ENCODE assay signal across 1 cellular context in the genomic region with DNA sequence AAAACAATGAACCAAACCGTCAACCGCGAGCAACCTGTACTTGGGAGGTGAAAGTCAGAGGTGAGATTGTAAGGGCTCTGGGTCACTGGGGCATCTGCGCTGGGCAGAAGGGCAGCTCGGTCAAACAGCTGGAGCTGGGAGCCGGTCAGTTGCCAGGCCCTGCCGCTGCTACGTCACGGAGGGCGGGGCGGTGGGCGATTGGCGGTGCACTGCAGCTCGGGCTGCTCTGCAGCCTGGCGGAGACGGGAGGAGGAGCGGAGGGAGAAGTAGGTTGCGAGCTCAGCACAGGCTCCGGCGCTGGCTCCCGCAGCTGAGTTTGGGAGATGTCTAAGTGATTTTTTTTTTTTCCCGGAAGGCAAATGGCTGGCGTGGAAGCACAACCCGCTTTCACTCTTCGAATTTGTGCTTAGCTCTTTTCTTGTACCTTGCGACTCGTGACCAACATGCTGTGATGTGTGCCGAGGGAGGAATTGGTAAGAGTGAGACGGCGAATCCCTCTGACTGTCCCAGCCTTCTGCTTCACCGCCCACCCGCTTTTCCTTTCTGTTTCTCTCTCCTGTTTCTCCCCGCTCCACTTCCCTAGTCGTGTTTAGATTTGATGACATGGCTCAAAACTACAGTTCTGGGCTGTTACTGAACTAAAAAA.
A peak's percentile ranks its signal among the peaks of the same experiment; 100 is the strongest.
TF ChIP-seq lines count a peak whose summit lies in the region.

A gene (plus strand): TSS at position 229 of the 646 bp plus-strand sequence. CDS start 27,266 bp downstream, outside the sequence.

TF ChIP-seq in HepG2, 621 proteins besides CTCF, POLR2A, EP300 and RAD21 (continued from another document and continues in another):
- TF ChIP-seq, protein P1, sequence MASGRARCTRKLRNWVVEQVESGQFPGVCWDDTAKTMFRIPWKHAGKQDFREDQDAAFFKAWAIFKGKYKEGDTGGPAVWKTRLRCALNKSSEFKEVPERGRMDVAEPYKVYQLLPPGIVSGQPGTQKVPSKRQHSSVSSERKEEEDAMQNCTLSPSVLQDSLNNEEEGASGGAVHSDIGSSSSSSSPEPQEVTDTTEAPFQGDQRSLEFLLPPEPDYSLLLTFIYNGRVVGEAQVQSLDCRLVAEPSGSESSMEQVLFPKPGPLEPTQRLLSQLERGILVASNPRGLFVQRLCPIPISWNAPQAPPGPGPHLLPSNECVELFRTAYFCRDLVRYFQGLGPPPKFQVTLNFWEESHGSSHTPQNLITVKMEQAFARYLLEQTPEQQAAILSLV (CRISPR knock-in tag; IDR thresholded peaks at IDR 0.05; ENCODE audit: borderline replicate concordance): peak; percentile 57; the same call in 1 of the 2 replicates
- no peak for TF ChIP-seq SMYD3 (CRISPR knock-in tag; IDR thresholded peaks at IDR 0.05)
- TF ChIP-seq, protein P2, sequence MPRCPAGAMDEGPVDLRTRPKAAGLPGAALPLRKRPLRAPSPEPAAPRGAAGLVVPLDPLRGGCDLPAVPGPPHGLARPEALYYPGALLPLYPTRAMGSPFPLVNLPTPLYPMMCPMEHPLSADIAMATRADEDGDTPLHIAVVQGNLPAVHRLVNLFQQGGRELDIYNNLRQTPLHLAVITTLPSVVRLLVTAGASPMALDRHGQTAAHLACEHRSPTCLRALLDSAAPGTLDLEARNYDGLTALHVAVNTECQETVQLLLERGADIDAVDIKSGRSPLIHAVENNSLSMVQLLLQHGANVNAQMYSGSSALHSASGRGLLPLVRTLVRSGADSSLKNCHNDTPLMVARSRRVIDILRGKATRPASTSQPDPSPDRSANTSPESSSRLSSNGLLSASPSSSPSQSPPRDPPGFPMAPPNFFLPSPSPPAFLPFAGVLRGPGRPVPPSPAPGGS (CRISPR knock-in tag; IDR thresholded peaks at IDR 0.05): no peak
- TF ChIP-seq SMAD9 (CRISPR knock-in tag; IDR thresholded peaks at IDR 0.05): no peak
- TF ChIP-seq RFX5 (IDR thresholded peaks at IDR 0.05; ENCODE audit: low read depth, low read length): peak; percentile 85
- no peak for TF ChIP-seq KDM4B (CRISPR knock-in tag; IDR thresholded peaks at IDR 0.05)
- TF ChIP-seq, protein P3, sequence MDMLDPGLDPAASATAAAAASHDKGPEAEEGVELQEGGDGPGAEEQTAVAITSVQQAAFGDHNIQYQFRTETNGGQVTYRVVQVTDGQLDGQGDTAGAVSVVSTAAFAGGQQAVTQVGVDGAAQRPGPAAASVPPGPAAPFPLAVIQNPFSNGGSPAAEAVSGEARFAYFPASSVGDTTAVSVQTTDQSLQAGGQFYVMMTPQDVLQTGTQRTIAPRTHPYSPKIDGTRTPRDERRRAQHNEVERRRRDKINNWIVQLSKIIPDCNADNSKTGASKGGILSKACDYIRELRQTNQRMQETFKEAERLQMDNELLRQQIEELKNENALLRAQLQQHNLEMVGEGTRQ (IDR thresholded peaks at IDR 0.05; ENCODE audit: low read depth, low read length): no peak
- TF ChIP-seq, protein P3 (CRISPR knock-in tag; IDR thresholded peaks at IDR 0.05; ENCODE audit: borderline replicate concordance): no peak
- peak; percentile 70; the same call in 1 of the 2 replicates for TF ChIP-seq KDM2A (CRISPR knock-in tag; IDR thresholded peaks at IDR 0.05; ENCODE audit: borderline replicate concordance, low read depth)
- no peak for TF ChIP-seq GZF1 (CRISPR knock-in tag; IDR thresholded peaks at IDR 0.05)
- TF ChIP-seq ZNF83 (CRISPR knock-in tag; IDR thresholded peaks at IDR 0.05; ENCODE audit: borderline replicate concordance): no peak
- no peak for TF ChIP-seq AKAP8 (CRISPR knock-in tag; IDR thresholded peaks at IDR 0.05)
- no peak for TF ChIP-seq TSC22D2 (CRISPR knock-in tag; IDR thresholded peaks at IDR 0.05; ENCODE audit: borderline replicate concordance)
- TF ChIP-seq MED1 (CRISPR knock-in tag; IDR thresholded peaks at IDR 0.05): peak; percentile 27; the same call in 1 of the 2 replicates
- no peak for TF ChIP-seq ZNF274 (CRISPR knock-in tag; IDR thresholded peaks at IDR 0.05)
- TF ChIP-seq ZNF138 (CRISPR knock-in tag; IDR thresholded peaks at IDR 0.05; ENCODE audit: low read depth): no peak
- TF ChIP-seq, protein P4, sequence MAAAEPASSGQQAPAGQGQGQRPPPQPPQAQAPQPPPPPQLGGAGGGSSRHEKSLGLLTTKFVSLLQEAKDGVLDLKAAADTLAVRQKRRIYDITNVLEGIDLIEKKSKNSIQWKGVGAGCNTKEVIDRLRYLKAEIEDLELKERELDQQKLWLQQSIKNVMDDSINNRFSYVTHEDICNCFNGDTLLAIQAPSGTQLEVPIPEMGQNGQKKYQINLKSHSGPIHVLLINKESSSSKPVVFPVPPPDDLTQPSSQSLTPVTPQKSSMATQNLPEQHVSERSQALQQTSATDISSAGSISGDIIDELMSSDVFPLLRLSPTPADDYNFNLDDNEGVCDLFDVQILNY (CRISPR knock-in tag; conservative IDR thresholded peaks at IDR 0.05): no peak
- peak; percentile 84 for TF ChIP-seq ATF1 (CRISPR knock-in tag; IDR thresholded peaks at IDR 0.05)
- TF ChIP-seq, protein P5, sequence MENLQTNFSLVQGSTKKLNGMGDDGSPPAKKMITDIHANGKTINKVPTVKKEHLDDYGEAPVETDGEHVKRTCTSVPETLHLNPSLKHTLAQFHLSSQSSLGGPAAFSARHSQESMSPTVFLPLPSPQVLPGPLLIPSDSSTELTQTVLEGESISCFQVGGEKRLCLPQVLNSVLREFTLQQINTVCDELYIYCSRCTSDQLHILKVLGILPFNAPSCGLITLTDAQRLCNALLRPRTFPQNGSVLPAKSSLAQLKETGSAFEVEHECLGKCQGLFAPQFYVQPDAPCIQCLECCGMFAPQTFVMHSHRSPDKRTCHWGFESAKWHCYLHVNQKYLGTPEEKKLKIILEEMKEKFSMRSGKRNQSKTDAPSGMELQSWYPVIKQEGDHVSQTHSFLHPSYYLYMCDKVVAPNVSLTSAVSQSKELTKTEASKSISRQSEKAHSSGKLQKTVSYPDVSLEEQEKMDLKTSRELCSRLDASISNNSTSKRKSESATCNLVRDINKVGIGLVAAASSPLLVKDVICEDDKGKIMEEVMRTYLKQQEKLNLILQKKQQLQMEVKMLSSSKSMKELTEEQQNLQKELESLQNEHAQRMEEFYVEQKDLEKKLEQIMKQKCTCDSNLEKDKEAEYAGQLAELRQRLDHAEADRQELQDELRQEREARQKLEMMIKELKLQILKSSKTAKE (CRISPR knock-in tag; IDR thresholded peaks at IDR 0.05; ENCODE audit: borderline replicate concordance): no peak
- TF ChIP-seq MEIS2 (CRISPR knock-in tag; IDR thresholded peaks at IDR 0.05): no peak
- TF ChIP-seq ZNF484 (CRISPR knock-in tag; IDR thresholded peaks at IDR 0.05; ENCODE audit: borderline replicate concordance, low read depth): no peak
- TF ChIP-seq ZNF605 (CRISPR knock-in tag; IDR thresholded peaks at IDR 0.05): no peak
- TF ChIP-seq MED8 (CRISPR knock-in tag; IDR thresholded peaks at IDR 0.05; ENCODE audit: insufficient replicate concordance): no peak
- TF ChIP-seq, protein P6, sequence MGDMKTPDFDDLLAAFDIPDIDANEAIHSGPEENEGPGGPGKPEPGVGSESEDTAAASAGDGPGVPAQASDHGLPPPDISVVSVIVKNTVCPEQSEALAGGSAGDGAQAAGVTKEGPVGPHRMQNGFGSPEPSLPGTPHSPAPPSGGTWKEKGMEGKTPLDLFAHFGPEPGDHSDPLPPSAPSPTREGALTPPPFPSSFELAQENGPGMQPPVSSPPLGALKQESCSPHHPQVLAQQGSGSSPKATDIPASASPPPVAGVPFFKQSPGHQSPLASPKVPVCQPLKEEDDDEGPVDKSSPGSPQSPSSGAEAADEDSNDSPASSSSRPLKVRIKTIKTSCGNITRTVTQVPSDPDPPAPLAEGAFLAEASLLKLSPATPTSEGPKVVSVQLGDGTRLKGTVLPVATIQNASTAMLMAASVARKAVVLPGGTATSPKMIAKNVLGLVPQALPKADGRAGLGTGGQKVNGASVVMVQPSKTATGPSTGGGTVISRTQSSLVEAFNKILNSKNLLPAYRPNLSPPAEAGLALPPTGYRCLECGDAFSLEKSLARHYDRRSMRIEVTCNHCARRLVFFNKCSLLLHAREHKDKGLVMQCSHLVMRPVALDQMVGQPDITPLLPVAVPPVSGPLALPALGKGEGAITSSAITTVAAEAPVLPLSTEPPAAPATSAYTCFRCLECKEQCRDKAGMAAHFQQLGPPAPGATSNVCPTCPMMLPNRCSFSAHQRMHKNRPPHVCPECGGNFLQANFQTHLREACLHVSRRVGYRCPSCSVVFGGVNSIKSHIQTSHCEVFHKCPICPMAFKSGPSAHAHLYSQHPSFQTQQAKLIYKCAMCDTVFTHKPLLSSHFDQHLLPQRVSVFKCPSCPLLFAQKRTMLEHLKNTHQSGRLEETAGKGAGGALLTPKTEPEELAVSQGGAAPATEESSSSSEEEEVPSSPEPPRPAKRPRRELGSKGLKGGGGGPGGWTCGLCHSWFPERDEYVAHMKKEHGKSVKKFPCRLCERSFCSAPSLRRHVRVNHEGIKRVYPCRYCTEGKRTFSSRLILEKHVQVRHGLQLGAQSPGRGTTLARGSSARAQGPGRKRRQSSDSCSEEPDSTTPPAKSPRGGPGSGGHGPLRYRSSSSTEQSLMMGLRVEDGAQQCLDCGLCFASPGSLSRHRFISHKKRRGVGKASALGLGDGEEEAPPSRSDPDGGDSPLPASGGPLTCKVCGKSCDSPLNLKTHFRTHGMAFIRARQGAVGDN (CRISPR knock-in tag; IDR thresholded peaks at IDR 0.05): peak; percentile 82
- peak; percentile 58; the same call in 1 of the 2 replicates for TF ChIP-seq HDAC1 (CRISPR knock-in tag; IDR thresholded peaks at IDR 0.05)
- no peak for TF ChIP-seq NFYB (CRISPR knock-in tag; IDR thresholded peaks at IDR 0.05)
- no peak for TF ChIP-seq SNAI1 (CRISPR knock-in tag; IDR thresholded peaks at IDR 0.05; ENCODE audit: borderline replicate concordance)
- TF ChIP-seq HOXA7 (CRISPR knock-in tag; IDR thresholded peaks at IDR 0.05): no peak
- no peak for TF ChIP-seq GTF3A (CRISPR knock-in tag; conservative IDR thresholded peaks at IDR 0.05)
- TF ChIP-seq, protein P7, sequence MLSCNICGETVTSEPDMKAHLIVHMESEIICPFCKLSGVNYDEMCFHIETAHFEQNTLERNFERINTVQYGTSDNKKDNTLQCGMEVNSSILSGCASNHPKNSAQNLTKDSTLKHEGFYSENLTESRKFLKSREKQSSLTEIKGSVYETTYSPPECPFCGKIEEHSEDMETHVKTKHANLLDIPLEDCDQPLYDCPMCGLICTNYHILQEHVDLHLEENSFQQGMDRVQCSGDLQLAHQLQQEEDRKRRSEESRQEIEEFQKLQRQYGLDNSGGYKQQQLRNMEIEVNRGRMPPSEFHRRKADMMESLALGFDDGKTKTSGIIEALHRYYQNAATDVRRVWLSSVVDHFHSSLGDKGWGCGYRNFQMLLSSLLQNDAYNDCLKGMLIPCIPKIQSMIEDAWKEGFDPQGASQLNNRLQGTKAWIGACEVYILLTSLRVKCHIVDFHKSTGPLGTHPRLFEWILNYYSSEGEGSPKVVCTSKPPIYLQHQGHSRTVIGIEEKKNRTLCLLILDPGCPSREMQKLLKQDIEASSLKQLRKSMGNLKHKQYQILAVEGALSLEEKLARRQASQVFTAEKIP (CRISPR knock-in tag; IDR thresholded peaks at IDR 0.05; ENCODE audit: borderline replicate concordance): no peak
- TF ChIP-seq, protein P8, sequence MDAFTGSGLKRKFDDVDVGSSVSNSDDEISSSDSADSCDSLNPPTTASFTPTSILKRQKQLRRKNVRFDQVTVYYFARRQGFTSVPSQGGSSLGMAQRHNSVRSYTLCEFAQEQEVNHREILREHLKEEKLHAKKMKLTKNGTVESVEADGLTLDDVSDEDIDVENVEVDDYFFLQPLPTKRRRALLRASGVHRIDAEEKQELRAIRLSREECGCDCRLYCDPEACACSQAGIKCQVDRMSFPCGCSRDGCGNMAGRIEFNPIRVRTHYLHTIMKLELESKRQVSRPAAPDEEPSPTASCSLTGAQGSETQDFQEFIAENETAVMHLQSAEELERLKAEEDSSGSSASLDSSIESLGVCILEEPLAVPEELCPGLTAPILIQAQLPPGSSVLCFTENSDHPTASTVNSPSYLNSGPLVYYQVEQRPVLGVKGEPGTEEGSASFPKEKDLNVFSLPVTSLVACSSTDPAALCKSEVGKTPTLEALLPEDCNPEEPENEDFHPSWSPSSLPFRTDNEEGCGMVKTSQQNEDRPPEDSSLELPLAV (CRISPR knock-in tag; conservative IDR thresholded peaks at IDR 0.05; ENCODE audit: low read depth): no peak
- no peak for TF ChIP-seq MIER2 (CRISPR knock-in tag; IDR thresholded peaks at IDR 0.05)
- TF ChIP-seq ZNF670 (CRISPR knock-in tag; IDR thresholded peaks at IDR 0.05; ENCODE audit: borderline replicate concordance): no peak
- peak; percentile 59; the same call in 1 of the 2 replicates for TF ChIP-seq NFYC (CRISPR knock-in tag; IDR thresholded peaks at IDR 0.05)
- no peak for TF ChIP-seq ZNF468 (CRISPR knock-in tag; IDR thresholded peaks at IDR 0.05)
- TF ChIP-seq, protein P9, sequence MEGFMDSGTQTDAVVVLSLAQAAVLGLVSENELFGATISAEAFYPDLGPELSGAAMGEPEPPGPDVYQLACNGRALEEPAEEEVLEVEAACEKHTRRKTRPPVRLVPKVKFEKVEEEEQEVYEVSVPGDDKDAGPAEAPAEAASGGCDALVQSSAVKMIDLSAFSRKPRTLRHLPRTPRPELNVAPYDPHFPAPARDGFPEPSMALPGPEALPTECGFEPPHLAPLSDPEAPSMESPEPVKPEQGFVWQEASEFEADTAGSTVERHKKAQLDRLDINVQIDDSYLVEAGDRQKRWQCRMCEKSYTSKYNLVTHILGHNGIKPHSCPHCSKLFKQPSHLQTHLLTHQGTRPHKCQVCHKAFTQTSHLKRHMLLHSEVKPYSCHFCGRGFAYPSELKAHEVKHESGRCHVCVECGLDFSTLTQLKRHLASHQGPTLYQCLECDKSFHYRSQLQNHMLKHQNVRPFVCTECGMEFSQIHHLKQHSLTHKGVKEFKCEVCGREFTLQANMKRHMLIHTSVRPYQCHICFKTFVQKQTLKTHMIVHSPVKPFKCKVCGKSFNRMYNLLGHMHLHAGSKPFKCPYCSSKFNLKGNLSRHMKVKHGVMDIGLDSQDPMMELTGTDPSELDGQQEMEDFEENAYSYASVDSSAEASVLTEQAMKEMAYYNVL (CRISPR knock-in tag; IDR thresholded peaks at IDR 0.05; ENCODE audit: borderline replicate concordance): no peak
- TF ChIP-seq, protein P10, sequence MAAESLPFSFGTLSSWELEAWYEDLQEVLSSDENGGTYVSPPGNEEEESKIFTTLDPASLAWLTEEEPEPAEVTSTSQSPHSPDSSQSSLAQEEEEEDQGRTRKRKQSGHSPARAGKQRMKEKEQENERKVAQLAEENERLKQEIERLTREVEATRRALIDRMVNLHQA (CRISPR knock-in tag; IDR thresholded peaks at IDR 0.05): no peak
- no peak for TF ChIP-seq MAFF (IDR thresholded peaks at IDR 0.05; ENCODE audit: low read depth, low read length)
- TF ChIP-seq, protein P11, sequence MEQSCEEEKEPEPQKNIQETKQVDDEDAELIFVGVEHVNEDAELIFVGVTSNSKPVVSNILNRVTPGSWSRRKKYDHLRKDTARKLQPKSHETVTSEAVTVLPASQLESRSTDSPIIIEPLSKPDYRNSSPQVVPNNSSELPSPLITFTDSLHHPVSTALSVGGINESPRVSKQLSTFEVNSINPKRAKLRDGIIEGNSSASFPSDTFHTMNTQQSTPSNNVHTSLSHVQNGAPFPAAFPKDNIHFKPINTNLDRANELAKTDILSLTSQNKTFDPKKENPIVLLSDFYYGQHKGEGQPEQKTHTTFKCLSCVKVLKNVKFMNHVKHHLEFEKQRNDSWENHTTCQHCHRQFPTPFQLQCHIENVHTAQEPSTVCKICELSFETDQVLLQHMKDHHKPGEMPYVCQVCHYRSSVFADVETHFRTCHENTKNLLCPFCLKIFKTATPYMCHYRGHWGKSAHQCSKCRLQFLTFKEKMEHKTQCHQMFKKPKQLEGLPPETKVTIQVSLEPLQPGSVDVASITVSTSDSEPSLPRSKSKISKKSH (CRISPR knock-in tag; IDR thresholded peaks at IDR 0.05; ENCODE audit: borderline replicate concordance): no peak; the same call in 1 of the 2 replicates
